8 cellular contexts compared by ENCODE assay signal in the genomic region with DNA sequence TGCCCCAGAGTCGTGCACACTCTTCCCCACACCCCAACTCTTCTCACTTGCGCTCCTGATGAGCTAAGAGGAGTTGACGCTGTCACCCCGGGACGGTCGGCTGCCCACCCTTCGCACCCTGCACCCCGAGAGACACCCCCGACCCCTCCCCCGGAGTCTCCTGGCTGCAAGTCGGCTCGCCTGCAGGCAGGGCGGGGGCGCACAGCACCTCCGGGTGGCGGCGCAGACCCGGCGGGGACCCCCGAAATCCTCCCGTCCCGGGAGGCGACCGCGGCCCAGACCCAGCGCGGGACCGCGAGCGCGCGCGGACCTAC. TPM values are rescaled to one million over a fixed set of nuclear protein-coding genes. Genes with fewer than 3 reads are reported as not detected.
A peak's percentile ranks its signal among the peaks of the same experiment; 100 is the strongest.
DNase-seq lines count a peak whose midpoint lies in the region; ATAC-seq and TF ChIP-seq lines count a peak whose summit lies in the region.

No MANE protein-coding gene starts in this region.

- no peak for DNase-seq in activated CD8-positive, alpha-beta T cell treated with anti-CD3 and anti-CD28 coated beads for 36 hours
- DNase-seq in activated CD8-positive, alpha-beta T cell treated with anti-CD3 and anti-CD28 coated beads, Interleukin-2, amount 10 ng/mL, durations not matched to agents 7 days and 5 days: no peak
- no peak for DNase-seq in astrocyte of the cerebellum (ENCODE audit: low read depth)
- DNase-seq in testis: no peak
- no peak for DNase-seq in effector CD4-positive, alpha-beta T cell

- H3K9ac ChIP-seq in liver (ENCODE audit: low read depth in 1 of 2, low read length in 2 of 2): no peak overlapping the region

- H3K27ac ChIP-seq in liver (ENCODE audit: low read depth in 1 of 2, low read length in 2 of 2) (peak overlapping the region; percentile 40 to 61), testis (peak overlapping the region; percentile 78 to 90)

- H3K36me3 ChIP-seq in liver (ENCODE audit: control insufficient read depth in 4 of 4, insufficient read depth in 3 of 4, low read depth in 1 of 4, low read length in 3 of 4): no peaks in the 10 kb centered on the region
- H3K36me3 ChIP-seq in testis (ENCODE audit: low read depth, missing control alignments): no peaks in the 10 kb centered on the region

- intact Hi-C loops in activated CD8-positive, alpha-beta T cell treated with anti-CD3 and anti-CD28 coated beads for 36 hours (cut with micrococcal nuclease): no loop called here
- intact Hi-C loops in testis (cut with DNase I; ENCODE audit: low total_unique reads): no loop called here

- no peaks in the 10 kb centered on the region for H3K9me3 Mint-ChIP-seq in activated CD8-positive, alpha-beta T cell treated with anti-CD3 and anti-CD28 coated beads for 36 hours
- no peaks in the 10 kb centered on the region for H3K9me3 Mint-ChIP-seq in activated CD8-positive, alpha-beta T cell treated with anti-CD3 and anti-CD28 coated beads, Interleukin-2, amount 10 ng/mL, durations not matched to agents 7 days and 5 days (ENCODE audit: insufficient read depth)

- ATAC-seq in activated CD8-positive, alpha-beta T cell treated with anti-CD3 and anti-CD28 coated beads for 36 hours: peak; percentile 11
- ATAC-seq in activated CD8-positive, alpha-beta T cell treated with anti-CD3 and anti-CD28 coated beads, Interleukin-2, amount 10 ng/mL, durations not matched to agents 7 days and 5 days: no peak
- ATAC-seq in GM18907 (IDR thresholded peaks at IDR 0.05; ENCODE audit: unreplicated experiment): no peak
- no peak for ATAC-seq in GM21576 (IDR thresholded peaks at IDR 0.05; ENCODE audit: unreplicated experiment)

- peaks cover 4% of the 10 kb centered on the region for H3K4me1 Mint-ChIP-seq in activated CD8-positive, alpha-beta T cell treated with anti-CD3 and anti-CD28 coated beads for 36 hours (ENCODE audit: low read depth)
- peaks cover 8% of the 10 kb centered on the region for H3K4me1 Mint-ChIP-seq in activated CD8-positive, alpha-beta T cell treated with anti-CD3 and anti-CD28 coated beads, Interleukin-2, amount 10 ng/mL, durations not matched to agents 7 days and 5 days (ENCODE audit: low read depth)

- H3K9me3 ChIP-seq in liver (ENCODE audit: control insufficient read depth in 4 of 4, low read length in 3 of 4): no peaks in the 10 kb centered on the region
- H3K9me3 ChIP-seq in testis: no peaks in the 10 kb centered on the region

- H3K4me3 ChIP-seq in astrocyte of the cerebellum (ENCODE audit: low read depth, low read length) (peak overlapping the region; percentile 45), liver (ENCODE audit: low read depth in 1 of 3, low read length in 3 of 3) (peak overlapping the region in 2 of 3 donors; percentile 43 to 64), testis (peak overlapping the region; percentile 81 to 84)

- H3K27me3 Mint-ChIP-seq in activated CD8-positive, alpha-beta T cell treated with anti-CD3 and anti-CD28 coated beads for 36 hours: peaks cover 52% of the 10 kb centered on the region
- H3K27me3 Mint-ChIP-seq in activated CD8-positive, alpha-beta T cell treated with anti-CD3 and anti-CD28 coated beads, Interleukin-2, amount 10 ng/mL, durations not matched to agents 7 days and 5 days (ENCODE audit: low read depth): peaks cover 44% of the 10 kb centered on the region

- TF ChIP-seq POLR2A in testis (IDR thresholded peaks at IDR 0.05): no peak

- TF ChIP-seq RAD21 in liver (IDR thresholded peaks at IDR 0.05): no peak

- no peaks in the 10 kb centered on the region for H3K27me3 ChIP-seq in liver (ENCODE audit: control insufficient read depth in 4 of 4, insufficient read depth in 4 of 4, low read length in 3 of 4)
- no peaks in the 10 kb centered on the region for H3K27me3 ChIP-seq in testis

- POLR2A ChIA-PET in activated CD8-positive, alpha-beta T cell treated with anti-CD3 and anti-CD28 coated beads for 36 hours (lab: Charles Lee): no interaction called here
- POLR2A ChIA-PET in activated CD8-positive, alpha-beta T cell treated with anti-CD3 and anti-CD28 coated beads, Interleukin-2, amount 10 ng/mL, durations not matched to agents 7 days and 5 days (lab: Charles Lee): no interaction called here

- H3K4me3 Mint-ChIP-seq in activated CD8-positive, alpha-beta T cell treated with anti-CD3 and anti-CD28 coated beads for 36 hours: peak overlapping the region; percentile 47
- H3K4me3 Mint-ChIP-seq in activated CD8-positive, alpha-beta T cell treated with anti-CD3 and anti-CD28 coated beads, Interleukin-2, amount 10 ng/mL, durations not matched to agents 7 days and 5 days: no peak overlapping the region

- 3% methylated on average over 33 of the region's 33 CpGs for WGBS in liver
- 1 to 4% methylated on average over 5 to 33 of the region's 33 CpGs for WGBS in testis, 2 donors

- H3K27ac Mint-ChIP-seq in activated CD8-positive, alpha-beta T cell treated with anti-CD3 and anti-CD28 coated beads for 36 hours: no peak overlapping the region
- no peak overlapping the region for H3K27ac Mint-ChIP-seq in activated CD8-positive, alpha-beta T cell treated with anti-CD3 and anti-CD28 coated beads, Interleukin-2, amount 10 ng/mL, durations not matched to agents 7 days and 5 days

- TF ChIP-seq CTCF in activated CD8-positive, alpha-beta T cell treated with anti-CD3 and anti-CD28 coated beads for 36 hours (IDR thresholded peaks at IDR 0.05): no peak
- no peak for TF ChIP-seq CTCF in astrocyte of the cerebellum (IDR thresholded peaks at IDR 0.05; ENCODE audit: low read depth, low read length, missing control alignments)
- TF ChIP-seq CTCF in liver (IDR thresholded peaks at IDR 0.05; ENCODE audit: low read depth, low read length, missing input control): no peak
- TF ChIP-seq CTCF in testis (IDR thresholded peaks at IDR 0.05): no peak

- peaks cover 0 to 5% (median 4%) of the 10 kb centered on the region in 4 donors for H3K4me1 ChIP-seq in liver (ENCODE audit: control insufficient read depth in 4 of 4, insufficient read depth in 4 of 4, low read length in 3 of 4)
- peaks cover 63% of the 10 kb centered on the region for H3K4me1 ChIP-seq in testis

- H3K36me3 Mint-ChIP-seq in activated CD8-positive, alpha-beta T cell treated with anti-CD3 and anti-CD28 coated beads for 36 hours (ENCODE audit: low read depth): no peaks in the 10 kb centered on the region
- no peaks in the 10 kb centered on the region for H3K36me3 Mint-ChIP-seq in activated CD8-positive, alpha-beta T cell treated with anti-CD3 and anti-CD28 coated beads, Interleukin-2, amount 10 ng/mL, durations not matched to agents 7 days and 5 days (ENCODE audit: low read depth)

- in situ Hi-C loops in astrocyte of the cerebellum (cut with HindIII; ENCODE audit: low sequenced_read_pairs): no loop called here

- CTCF ChIA-PET in activated CD8-positive, alpha-beta T cell treated with anti-CD3 and anti-CD28 coated beads for 36 hours (lab: Charles Lee): interaction anchor here (1.8 kb wide), 1 partner anchor 18 kb away, joined by 6 read pairs; no protein-coding TSS in a partner anchor
- CTCF ChIA-PET in activated CD8-positive, alpha-beta T cell treated with anti-CD3 and anti-CD28 coated beads, Interleukin-2, amount 10 ng/mL, durations not matched to agents 7 days and 5 days (lab: Charles Lee): no interaction called here

TF ChIP-seq in liver, 16 proteins besides CTCF, POLR2A, EP300 and RAD21:
- TF ChIP-seq EGR1 (IDR thresholded peaks at IDR 0.05; ENCODE audit: low read depth in 2 of 2): no peak

RNA-seq across cellular contexts. Expression of a gene that starts 0.4 kb away (rescaled TPM):
- total RNA-seq in activated CD8-positive, alpha-beta T cell treated with anti-CD3 and anti-CD28 coated beads for 36 hours: not detected
- total RNA-seq in activated CD8-positive, alpha-beta T cell treated with anti-CD3 and anti-CD28 coated beads, Interleukin-2, amount 10 ng/mL, durations not matched to agents 7 days and 5 days: not detected
- total RNA-seq in liver (10 to 100 TPM in 1 of 2 donors, 1 to 10 TPM in 1; 5.0 to 41.6 TPM), testis (10 to 100 TPM; 57.7 to 65.8 TPM)
- polyA plus RNA-seq in liver (1 to 10 TPM; 2.1 to 5.8 TPM), testis (ENCODE audit: insufficient read depth, low read depth, low replicate concordance) (88.2 TPM)

RNA-seq across cellular contexts. Expression of a gene that starts 25.7 kb away (rescaled TPM):
- total RNA-seq in activated CD8-positive, alpha-beta T cell treated with anti-CD3 and anti-CD28 coated beads for 36 hours: 10 to 100 TPM; 10.3 to 13.9 TPM
- total RNA-seq in activated CD8-positive, alpha-beta T cell treated with anti-CD3 and anti-CD28 coated beads, Interleukin-2, amount 10 ng/mL, durations not matched to agents 7 days and 5 days: 1 to 10 TPM; 3.8 to 4.5 TPM
- total RNA-seq in liver (10 to 100 TPM in 1 of 2 donors, 1 to 10 TPM in 1; 8.3 to 13.6 TPM), testis (10 to 100 TPM; 50.6 to 88.5 TPM)
- polyA plus RNA-seq in liver (10 to 100 TPM in 1 of 2 donors, 1 to 10 TPM in 1; 8.9 to 11.7 TPM), testis (ENCODE audit: insufficient read depth, low read depth, low replicate concordance) (20.5 TPM)

RNA-seq across cellular contexts. Expression of a gene that starts 33.2 kb away (rescaled TPM):
- total RNA-seq in activated CD8-positive, alpha-beta T cell treated with anti-CD3 and anti-CD28 coated beads for 36 hours: under 1 TPM; 0.61 to 0.83 TPM
- total RNA-seq in activated CD8-positive, alpha-beta T cell treated with anti-CD3 and anti-CD28 coated beads, Interleukin-2, amount 10 ng/mL, durations not matched to agents 7 days and 5 days: not detected
- total RNA-seq in liver: 1 to 10 TPM; 1.3 to 1.6 TPM
- polyA plus RNA-seq in liver: under 1 TPM; 0.22 to 0.85 TPM
- 10 to 100 TPM; 21.0 to 33.4 TPM for total RNA-seq in testis
- polyA plus RNA-seq in testis (ENCODE audit: insufficient read depth, low read depth, low replicate concordance): 9.2 TPM

RNA-seq across cellular contexts. Expression of a gene that starts 50.4 kb away (rescaled TPM):
- 100 to 1,000 TPM; 700 to 729 TPM for total RNA-seq in activated CD8-positive, alpha-beta T cell treated with anti-CD3 and anti-CD28 coated beads for 36 hours
- 100 to 1,000 TPM; 709 to 727 TPM for total RNA-seq in activated CD8-positive, alpha-beta T cell treated with anti-CD3 and anti-CD28 coated beads, Interleukin-2, amount 10 ng/mL, durations not matched to agents 7 days and 5 days
- total RNA-seq in liver (100 to 1,000 TPM; 592 to 949 TPM), testis (1,000 to 10,000 TPM; 1,162 to 1,419 TPM)
- polyA plus RNA-seq in liver (1,000 to 10,000 TPM; 3,401 to 4,630 TPM), testis (ENCODE audit: insufficient read depth, low read depth, low replicate concordance) (2,237 TPM)

Comparison
In these comparisons a context has a peak if more than half of its experiments do, and no peak if none do; other contexts are left out.
1. RNA of a gene that starts 0.4 kb away (total RNA-seq): 57.7 to 65.8 TPM in testis and 5.0 to 41.6 TPM in liver; not detected in activated CD8-positive, alpha-beta T cell treated with anti-CD3 and anti-CD28 coated beads for 36 hours and not detected in activated CD8-positive, alpha-beta T cell treated with anti-CD3 and anti-CD28 coated beads, Interleukin-2, amount 10 ng/mL, durations not matched to agents 7 days and 5 days; every median in the first group is over 4 times any median in the second.
2. RNA of a gene that starts 33.2 kb away (total RNA-seq): 21.0 to 33.4 TPM in testis; 1.3 to 1.6 TPM in liver, 0.61 to 0.83 TPM in activated CD8-positive, alpha-beta T cell treated with anti-CD3 and anti-CD28 coated beads for 36 hours and not detected in activated CD8-positive, alpha-beta T cell treated with anti-CD3 and anti-CD28 coated beads, Interleukin-2, amount 10 ng/mL, durations not matched to agents 7 days and 5 days; every median in the first group is over 4 times any median in the second.
3. Peak in every context shown above with its lines, with median percentiles within 50 percentile points of each other: H3K4me3 ChIP-seq.